ENCODE assay signal across 19 cellular contexts in the genomic region with DNA sequence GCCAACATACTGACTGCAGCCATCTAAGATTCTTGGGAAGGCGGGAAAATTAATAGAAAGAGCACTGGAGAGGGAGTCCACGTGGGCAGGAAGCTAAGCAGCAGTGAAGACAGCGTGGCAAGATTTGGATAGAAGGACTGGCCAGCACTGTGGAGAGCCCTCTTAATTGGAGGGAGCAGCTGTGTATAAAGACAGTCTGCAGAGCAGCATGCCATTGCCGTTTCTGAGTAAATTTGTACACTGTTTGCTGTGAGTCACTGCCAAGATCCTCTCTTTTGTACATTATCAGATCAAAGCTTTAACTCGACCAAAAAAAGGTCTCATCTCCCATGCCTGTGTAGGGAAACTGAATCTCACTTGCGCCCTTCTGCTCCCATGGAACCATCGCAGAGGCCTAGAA. TPM values are rescaled to one million over a fixed set of nuclear protein-coding genes. Genes with fewer than 3 reads are reported as not detected.
DNase-seq lines count a peak whose midpoint lies in the region; ATAC-seq and TF ChIP-seq lines count a peak whose summit lies in the region.
"Had no signal": no experiment of that assay in that cellular context is flagged by ENCODE, and none has a peak within 500 bp of the region (broad histone marks: within the 10 kb centered on the region; RNA-seq: fewer than 3 reads in every experiment).

No MANE protein-coding gene starts in this region.

- H3K4me1 Mint-ChIP-seq in HFFc6 (ENCODE audit: low read depth), result peaks cover 47% of the 10 kb centered on the region
- H3K4me1 Mint-ChIP-seq in activated T-helper 2 cell treated with anti-CD3 and anti-CD28 coated beads, Interferon-gamma antibody, Interleukin-2, Interleukin-4, amounts not matched to agents 10 μg/mL and 5 μg/mL and 100 μg/mL, durations not matched to agents 14 hours and 24 hours and 36 hours (ENCODE audit: low read depth), result peaks cover 23% of the 10 kb centered on the region
- peaks cover 37% of the 10 kb centered on the region for H3K4me1 Mint-ChIP-seq in memory B cell
- H3K4me1 Mint-ChIP-seq: nephron progenitor cell had no signal

- H3K27ac ChIP-seq in BLaER1 treated with 17β-estradiol and CSF1 and Interleukin-3, amounts not matched to agents 10 nM and 100 nM, result no peak overlapping the region
- H3K27ac ChIP-seq in aorta (ENCODE audit: low read depth in 1 of 2, low read length in 2 of 2), result no peak overlapping the region
- H3K27ac ChIP-seq: colonic mucosa, SJSA1 had no signal

- ATAC-seq in memory B cell (ENCODE audit: low read depth), result no peak
- ATAC-seq in GM18520 (IDR thresholded peaks at IDR 0.05; ENCODE audit: unreplicated experiment), result no peak
- no peak for ATAC-seq in aorta (ENCODE audit: low FRiP score)
- ATAC-seq: activated T-cell treated with anti-CD3 and anti-CD28 coated beads, Interleukin-2, amount 50 U/mL, for 4 hours; stimulated activated naive CD8-positive, alpha-beta T cell treated with anti-CD3 and anti-CD28 coated beads, Interleukin-15, Interleukin-2, amounts not matched to agents 100 U/mL and 50 U/mL, for 24 hours had no signal

- peaks cover 0 to 74% (median 0%) of the 10 kb centered on the region in 11 experiments; a peak in 6 of 22 replicates for H4K20me1 ChIP-seq in BLaER1 treated with 17β-estradiol and CSF1 and Interleukin-3, amounts not matched to agents 10 nM and 100 nM

- no peaks in the 10 kb centered on the region for H3K27me3 ChIP-seq in BLaER1 treated with 17β-estradiol and CSF1 and Interleukin-3, amounts not matched to agents 10 nM and 100 nM
- no peaks in the 10 kb centered on the region for H3K27me3 ChIP-seq in aorta (ENCODE audit: control insufficient read depth in 1 of 2, insufficient read depth in 2 of 2, low read length in 1 of 2)
- H3K27me3 ChIP-seq: colonic mucosa, SJSA1 had no signal

- WGBS in aorta, 2 donors, result 73 to 78% methylated on average over 7 of the region's 7 CpGs

- no peaks in the 10 kb centered on the region for H3K9me3 ChIP-seq in BLaER1 treated with 17β-estradiol and CSF1 and Interleukin-3, amounts not matched to agents 10 nM and 100 nM (replicated peaks in 1 of 11)
- H3K9me3 ChIP-seq in aorta (ENCODE audit: control insufficient read depth, low read length), result no peaks in the 10 kb centered on the region
- H3K9me3 ChIP-seq: colonic mucosa, SJSA1 had no signal

- H3K27me3 Mint-ChIP-seq in HFFc6 (ENCODE audit: insufficient read depth) (no peaks in the 10 kb centered on the region; the same call in 1 of the 2 replicates), memory B cell (no peaks in the 10 kb centered on the region)
- H3K27me3 Mint-ChIP-seq in activated T-helper 2 cell treated with anti-CD3 and anti-CD28 coated beads, Interferon-gamma antibody, Interleukin-2, Interleukin-4, amounts not matched to agents 10 μg/mL and 5 μg/mL and 100 μg/mL, durations not matched to agents 14 hours and 24 hours and 36 hours (ENCODE audit: low read depth), result no peaks in the 10 kb centered on the region
- H3K27me3 Mint-ChIP-seq: CD4-positive, alpha-beta T cell; IgD-negative memory B cell had no signal

- peaks cover 0 to 14% (median 12%) of the 10 kb centered on the region in 10 experiments; a peak in 15 of 20 replicates for H3K4me1 ChIP-seq in BLaER1 treated with 17β-estradiol and CSF1 and Interleukin-3, amounts not matched to agents 10 nM and 100 nM
- H3K4me1 ChIP-seq in aorta (ENCODE audit: control insufficient read depth in 1 of 2, insufficient read depth in 2 of 2, low read length in 2 of 2), result no peaks in the 10 kb centered on the region
- H3K4me1 ChIP-seq: colonic mucosa, SJSA1 had no signal

- H3K36me3 Mint-ChIP-seq in HFFc6 (ENCODE audit: low read depth) (peaks cover 32% of the 10 kb centered on the region), memory B cell (peaks cover 37% of the 10 kb centered on the region)
- peaks cover 24% of the 10 kb centered on the region for H3K36me3 Mint-ChIP-seq in activated T-helper 2 cell treated with anti-CD3 and anti-CD28 coated beads, Interferon-gamma antibody, Interleukin-2, Interleukin-4, amounts not matched to agents 10 μg/mL and 5 μg/mL and 100 μg/mL, durations not matched to agents 14 hours and 24 hours and 36 hours (ENCODE audit: low read depth)
- H3K36me3 Mint-ChIP-seq: type B pancreatic cell had no signal

- H3K27ac Mint-ChIP-seq in HFFc6, result peak overlapping the region; percentile 61
- H3K27ac Mint-ChIP-seq in activated T-helper 2 cell treated with anti-CD3 and anti-CD28 coated beads, Interferon-gamma antibody, Interleukin-2, Interleukin-4, amounts not matched to agents 10 μg/mL and 5 μg/mL and 100 μg/mL, durations not matched to agents 14 hours and 24 hours and 36 hours, result peak overlapping the region; percentile 23
- peak overlapping the region; percentile 51 for H3K27ac Mint-ChIP-seq in memory B cell
- H3K27ac Mint-ChIP-seq: CD4-positive, alpha-beta T cell; IgD-negative memory B cell; nephron progenitor cell; type B pancreatic cell had no signal

- intact Hi-C loops in activated T-helper 2 cell treated with anti-CD3 and anti-CD28 coated beads, Interferon-gamma antibody, Interleukin-2, Interleukin-4, amounts not matched to agents 10 μg/mL and 5 μg/mL and 100 μg/mL, durations not matched to agents 14 hours and 24 hours and 36 hours (cut with micrococcal nuclease), result no loop called here
- intact Hi-C loops in aorta (cut with DNase I), result loop anchor here in 1 of 2 donors (1.0 kb wide), 1 partner anchor 10 kb away; no protein-coding TSS in a partner anchor

- DNase-seq in HFFc6, result peak; percentile 45
- DNase-seq in activated T-helper 2 cell treated with anti-CD3 and anti-CD28 coated beads, Interferon-gamma antibody, Interleukin-2, Interleukin-4, amounts not matched to agents 10 μg/mL and 5 μg/mL and 100 μg/mL, durations not matched to agents 14 hours and 24 hours and 36 hours (ENCODE audit: low spot score), result no peak
- DNase-seq in memory B cell (ENCODE audit: low spot score in 2 of 2), result no peak
- DNase-seq in SK-N-DZ (ENCODE audit: low spot score), result no peak
- DNase-seq in aorta, result no peak
- DNase-seq: activated CD4-positive, alpha-beta T cell treated with anti-CD3 and anti-CD28 coated beads, Interleukin-2, amount 50 U/mL, for 48 hours; activated T-cell treated with anti-CD3 and anti-CD28 coated beads, Interleukin-2, amount 50 U/mL, for 4 hours; CD4-positive, alpha-beta T cell; colonic mucosa; head of caudate nucleus; NCI-H345; nephron progenitor cell; stimulated activated naive CD8-positive, alpha-beta T cell treated with anti-CD3 and anti-CD28 coated beads, Interleukin-15, Interleukin-2, amounts not matched to agents 100 U/mL and 50 U/mL, for 24 hours had no signal

- H3K9me3 Mint-ChIP-seq in HFFc6 (no peaks in the 10 kb centered on the region), memory B cell (no peaks in the 10 kb centered on the region)
- no peaks in the 10 kb centered on the region for H3K9me3 Mint-ChIP-seq in activated T-helper 2 cell treated with anti-CD3 and anti-CD28 coated beads, Interferon-gamma antibody, Interleukin-2, Interleukin-4, amounts not matched to agents 10 μg/mL and 5 μg/mL and 100 μg/mL, durations not matched to agents 14 hours and 24 hours and 36 hours
- H3K9me3 Mint-ChIP-seq: activated T-cell treated with anti-CD3 and anti-CD28 coated beads, Interleukin-2, amount 50 U/mL, for 4 hours; CD4-positive, alpha-beta T cell; IgD-negative memory B cell; nephron progenitor cell; type B pancreatic cell had no signal

- peak overlapping the region in 7 of 11 experiments; percentile 2 to 49 (median 21); a peak in 7 of 22 replicates for H3K4me2 ChIP-seq in BLaER1 treated with 17β-estradiol and CSF1 and Interleukin-3, amounts not matched to agents 10 nM and 100 nM

- no peak overlapping the region for H3K9ac ChIP-seq in BLaER1 treated with 17β-estradiol and CSF1 and Interleukin-3, amounts not matched to agents 10 nM and 100 nM

- H3K4me3 Mint-ChIP-seq in HFFc6 (peak overlapping the region; percentile 12), memory B cell (no peak overlapping the region)
- H3K4me3 Mint-ChIP-seq in activated T-helper 2 cell treated with anti-CD3 and anti-CD28 coated beads, Interferon-gamma antibody, Interleukin-2, Interleukin-4, amounts not matched to agents 10 μg/mL and 5 μg/mL and 100 μg/mL, durations not matched to agents 14 hours and 24 hours and 36 hours (ENCODE audit: low read depth), result no peak overlapping the region
- H3K4me3 Mint-ChIP-seq: activated T-cell treated with anti-CD3 and anti-CD28 coated beads, Interleukin-2, amount 50 U/mL, for 4 hours; CD4-positive, alpha-beta T cell; nephron progenitor cell; type B pancreatic cell had no signal

- no peak for TF ChIP-seq CTCF in HFFc6 (IDR thresholded peaks at IDR 0.05)

- H3K4me3 ChIP-seq in BLaER1 treated with 17β-estradiol and CSF1 and Interleukin-3, amounts not matched to agents 10 nM and 100 nM, result no peak overlapping the region
- no peak overlapping the region for H3K4me3 ChIP-seq in aorta (ENCODE audit: low read length in 2 of 2)
- H3K4me3 ChIP-seq: colonic mucosa, lung, SJSA1 had no signal

- H3K36me3 ChIP-seq in BLaER1 treated with 17β-estradiol and CSF1 and Interleukin-3, amounts not matched to agents 10 nM and 100 nM, result peaks cover 0 to 98% (median 10%) of the 10 kb centered on the region in 11 experiments; a peak in 12 of 22 replicates
- H3K36me3 ChIP-seq in aorta (ENCODE audit: control insufficient read depth in 1 of 2, insufficient read depth in 2 of 2, low read length in 1 of 2), result no peaks in the 10 kb centered on the region
- H3K36me3 ChIP-seq: colonic mucosa, SJSA1 had no signal

RNA-seq across cellular contexts. Expression of a gene that starts 45.3 kb away (rescaled TPM):
- 10 to 100 TPM; 13.7 to 17.4 (median 16.0) TPM for total RNA-seq in HFFc6 (2021; fragmentation: NEBNext Ultra II Directional; extraction: Animal tissue kit (Norgen Biotek cat#: 25700))
- total RNA-seq in activated T-helper 2 cell treated with anti-CD3 and anti-CD28 coated beads, Interferon-gamma antibody, Interleukin-2, Interleukin-4, amounts not matched to agents 10 μg/mL and 5 μg/mL and 100 μg/mL, durations not matched to agents 14 hours and 24 hours and 36 hours, result not detected in 2 replicates
- not detected in 2 replicates for polyA plus RNA-seq in SK-N-DZ (2014; cell fraction: cytosol; rRNA removed)
- 0.09 and 0.41 TPM in 2 replicates for polyA plus RNA-seq in SK-N-DZ (2014; cell fraction: nucleus; rRNA removed)
- under 1 TPM in 1 of 2 donors, not detected in 1; 0.10 TPM for total RNA-seq in aorta
- not detected for polyA plus RNA-seq in aorta
- total RNA-seq: activated T-cell treated with anti-CD3 and anti-CD28 coated beads, Interleukin-2, amount 50 U/mL, for 4 hours; CD4-positive, alpha-beta T cell; colonic mucosa had no signal
- polyA plus RNA-seq: IgD-negative memory B cell had no signal

Comparison
In these comparisons a context has a peak if more than half of its experiments do, and no peak if none do; other contexts are left out.
1. RNA of a gene that starts 45.3 kb away (total RNA-seq): 13.7 to 17.4 TPM in HFFc6; 0.10 TPM in aorta and not detected in activated T-helper 2 cell treated with anti-CD3 and anti-CD28 coated beads, Interferon-gamma antibody, Interleukin-2, Interleukin-4, amounts not matched to agents 10 μg/mL and 5 μg/mL and 100 μg/mL, durations not matched to agents 14 hours and 24 hours and 36 hours; every median in the first group is over 10 times any median in the second.
2. Peak in every context shown above with its lines, with median percentiles within 50 percentile points of each other: H3K27ac Mint-ChIP-seq.